In the genomic region with DNA sequence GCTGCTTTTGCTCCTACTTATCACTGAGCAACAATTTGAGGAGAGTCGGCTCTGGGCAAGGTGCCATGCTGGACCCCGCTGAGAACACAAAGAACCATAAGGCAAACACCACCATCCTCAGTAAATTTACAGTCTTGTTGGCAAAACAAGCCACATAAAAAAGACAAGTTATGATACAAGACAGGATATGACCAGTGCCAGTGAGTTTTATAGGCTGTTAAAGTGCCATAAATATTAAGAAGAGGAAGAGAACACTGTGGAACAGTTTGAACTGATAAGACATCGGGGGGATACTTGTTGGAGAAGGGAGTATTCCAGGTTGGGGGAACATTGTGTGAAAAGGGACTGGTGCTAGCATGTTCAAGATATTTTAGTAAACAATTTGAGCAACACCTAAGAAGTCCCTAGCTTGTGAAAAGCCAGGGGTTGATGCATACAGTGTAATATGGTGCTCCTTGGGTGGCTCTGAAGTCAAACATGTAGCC, we compare ENCODE assay signal across 15 cellular contexts. TPM values are rescaled to one million over a fixed set of nuclear protein-coding genes. Genes with fewer than 3 reads are reported as not detected.
DNase-seq lines count a peak whose midpoint lies in the region; ATAC-seq and TF ChIP-seq lines count a peak whose summit lies in the region.
"Had no signal": no experiment of that assay in that cellular context is flagged by ENCODE, and none has a peak within 500 bp of the region (broad histone marks: within the 10 kb centered on the region; RNA-seq: fewer than 3 reads in every experiment).

No MANE protein-coding gene starts in this region.

- no peak overlapping the region for H3K4me3 ChIP-seq in suprapubic skin
- H3K4me3 ChIP-seq: gastrocnemius medialis had no signal

- intact Hi-C loops in activated CD4-positive, alpha-beta T cell treated with anti-CD3 and anti-CD28 coated beads, Interleukin-2, amount 10 ng/mL, durations not matched to agents 24 days and 14 days (cut with micrococcal nuclease) = loop anchor here (1.0 kb wide), 1 partner anchor 10 kb away; no protein-coding TSS in a partner anchor

- no peaks in the 10 kb centered on the region for H3K36me3 ChIP-seq in suprapubic skin
- H3K36me3 ChIP-seq: gastrocnemius medialis had no signal

- H3K27ac Mint-ChIP-seq in activated CD4-positive, alpha-beta T cell treated with anti-CD3 and anti-CD28 coated beads, Interleukin-2, amount 10 ng/mL, durations not matched to agents 24 days and 14 days = peak overlapping the region; percentile 80
- H3K27ac Mint-ChIP-seq in activated naive CD8-positive, alpha-beta T cell = peak overlapping the region; percentile 94
- peak overlapping the region; percentile 65 for H3K27ac Mint-ChIP-seq in stimulated activated memory B cell treated with anti-CD40 and anti-IgM and Interleukin-4, amounts not matched to agents 10 μg/mL and 1 μg/mL and 100 μg/mL, for 72 hours
- H3K27ac Mint-ChIP-seq: endodermal cell had no signal

- no peaks in the 10 kb centered on the region for H3K27me3 Mint-ChIP-seq in activated CD4-positive, alpha-beta T cell treated with anti-CD3 and anti-CD28 coated beads, Interleukin-2, amount 10 ng/mL, durations not matched to agents 24 days and 14 days
- no peaks in the 10 kb centered on the region for H3K27me3 Mint-ChIP-seq in activated naive CD8-positive, alpha-beta T cell
- no peaks in the 10 kb centered on the region for H3K27me3 Mint-ChIP-seq in stimulated activated memory B cell treated with anti-CD40 and anti-IgM and Interleukin-4, amounts not matched to agents 10 μg/mL and 1 μg/mL and 100 μg/mL, for 72 hours

- no peak for DNase-seq in activated CD4-positive, alpha-beta T cell treated with anti-CD3 and anti-CD28 coated beads, Interleukin-2, amount 10 ng/mL, durations not matched to agents 24 days and 14 days
- no peak for DNase-seq in activated CD4-positive, alpha-beta T cell treated with anti-CD3 and anti-CD28 coated beads for 1 hour
- DNase-seq in M059J (ENCODE audit: low read depth) (peak; percentile 46), 8988T (no peak), suprapubic skin (ENCODE audit: low spot score in 2 of 2) (no peak)
- DNase-seq: AML-193; endodermal cell; gastrocnemius medialis; stimulated activated CD4-positive, alpha-beta T cell treated with anti-CD3 and anti-CD28 coated beads, Interleukin-1b, Interleukin-23, amount 100 ng/mL, for 48 hours had no signal

- peaks cover 17% of the 10 kb centered on the region for H3K36me3 Mint-ChIP-seq in activated CD4-positive, alpha-beta T cell treated with anti-CD3 and anti-CD28 coated beads, Interleukin-2, amount 10 ng/mL, durations not matched to agents 24 days and 14 days (ENCODE audit: low read depth)
- H3K36me3 Mint-ChIP-seq in activated naive CD8-positive, alpha-beta T cell = peaks cover 21% of the 10 kb centered on the region
- H3K36me3 Mint-ChIP-seq in stimulated activated memory B cell treated with anti-CD40 and anti-IgM and Interleukin-4, amounts not matched to agents 10 μg/mL and 1 μg/mL and 100 μg/mL, for 72 hours = peaks cover 26% of the 10 kb centered on the region

- TF ChIP-seq CTCF in suprapubic skin (IDR thresholded peaks at IDR 0.05) = no peak

- no peak for TF ChIP-seq EP300 in suprapubic skin (IDR thresholded peaks at IDR 0.05)

- H3K9me3 Mint-ChIP-seq in activated CD4-positive, alpha-beta T cell treated with anti-CD3 and anti-CD28 coated beads, Interleukin-2, amount 10 ng/mL, durations not matched to agents 24 days and 14 days = peaks cover 15% of the 10 kb centered on the region
- H3K9me3 Mint-ChIP-seq in activated naive CD8-positive, alpha-beta T cell (ENCODE audit: low read depth) = peaks cover 8% of the 10 kb centered on the region
- peaks cover 6% of the 10 kb centered on the region for H3K9me3 Mint-ChIP-seq in stimulated activated memory B cell treated with anti-CD40 and anti-IgM and Interleukin-4, amounts not matched to agents 10 μg/mL and 1 μg/mL and 100 μg/mL, for 72 hours

- no peaks in the 10 kb centered on the region for H3K9me3 ChIP-seq in suprapubic skin
- H3K9me3 ChIP-seq: gastrocnemius medialis had no signal

- no peak for ATAC-seq in stimulated activated memory B cell treated with anti-CD40 and anti-IgM and Interleukin-4, amounts not matched to agents 10 μg/mL and 1 μg/mL and 100 μg/mL, for 72 hours
- ATAC-seq in GM19455 (IDR thresholded peaks at IDR 0.05; ENCODE audit: unreplicated experiment) = no peak
- ATAC-seq: gastrocnemius medialis, Right ventricle myocardium inferior had no signal

- H3K4me1 ChIP-seq in suprapubic skin = peaks cover 7% of the 10 kb centered on the region
- H3K4me1 ChIP-seq: gastrocnemius medialis had no signal

- peaks cover 49% of the 10 kb centered on the region for H3K4me1 Mint-ChIP-seq in activated CD4-positive, alpha-beta T cell treated with anti-CD3 and anti-CD28 coated beads, Interleukin-2, amount 10 ng/mL, durations not matched to agents 24 days and 14 days
- H3K4me1 Mint-ChIP-seq in activated naive CD8-positive, alpha-beta T cell (ENCODE audit: low read depth) = peaks cover 88% of the 10 kb centered on the region
- H3K4me1 Mint-ChIP-seq in stimulated activated memory B cell treated with anti-CD40 and anti-IgM and Interleukin-4, amounts not matched to agents 10 μg/mL and 1 μg/mL and 100 μg/mL, for 72 hours = peaks cover 67% of the 10 kb centered on the region
- H3K4me1 Mint-ChIP-seq: endodermal cell had no signal

- H3K4me3 Mint-ChIP-seq in activated CD4-positive, alpha-beta T cell treated with anti-CD3 and anti-CD28 coated beads, Interleukin-2, amount 10 ng/mL, durations not matched to agents 24 days and 14 days = peak overlapping the region; percentile 47
- peak overlapping the region; percentile 69 for H3K4me3 Mint-ChIP-seq in activated naive CD8-positive, alpha-beta T cell
- H3K4me3 Mint-ChIP-seq in stimulated activated memory B cell treated with anti-CD40 and anti-IgM and Interleukin-4, amounts not matched to agents 10 μg/mL and 1 μg/mL and 100 μg/mL, for 72 hours = peak overlapping the region; percentile 1
- H3K4me3 Mint-ChIP-seq: endodermal cell had no signal

- TF ChIP-seq POLR2A in suprapubic skin (IDR thresholded peaks at IDR 0.05) = no peak

- no peaks in the 10 kb centered on the region for H3K27me3 ChIP-seq in suprapubic skin
- H3K27me3 ChIP-seq: gastrocnemius medialis had no signal

- H3K27ac ChIP-seq in suprapubic skin = no peak overlapping the region
- H3K27ac ChIP-seq: gastrocnemius medialis had no signal

- 33% methylated on average over 3 of the region's 3 CpGs for WGBS in suprapubic skin

RNA-seq across cellular contexts. Expression of gene RIPOR2, which starts 25.3 kb away (rescaled TPM):
- 25.3 and 26.5 TPM in 2 replicates for total RNA-seq in activated CD4-positive, alpha-beta T cell treated with anti-CD3 and anti-CD28 coated beads, Interleukin-2, amount 10 ng/mL, durations not matched to agents 24 days and 14 days
- total RNA-seq in M059J (2014; rRNA removed; shearing (Covaris generic)) = 18.6 and 22.9 TPM in 2 replicates
- total RNA-seq in suprapubic skin = 10 to 100 TPM in 3 of 4 donors, 1 to 10 TPM in 1; 3.8 to 12.8 (median 11.4) TPM
- total RNA-seq: H4, pulmonary artery endothelial cell had no signal

Comparison
In these comparisons a context has a peak if more than half of its experiments do, and no peak if none do; other contexts are left out.
1. H3K4me3 Mint-ChIP-seq: peak in every context shown above with its lines; median percentile 69 in activated naive CD8-positive, alpha-beta T cell; 47 in activated CD4-positive, alpha-beta T cell treated with anti-CD3 and anti-CD28 coated beads, Interleukin-2, amount 10 ng/mL, durations not matched to agents 24 days and 14 days; 1 in stimulated activated memory B cell treated with anti-CD40 and anti-IgM and Interleukin-4, amounts not matched to agents 10 μg/mL and 1 μg/mL and 100 μg/mL, for 72 hours.